8 cellular contexts compared by ENCODE assay signal in the genomic region with DNA sequence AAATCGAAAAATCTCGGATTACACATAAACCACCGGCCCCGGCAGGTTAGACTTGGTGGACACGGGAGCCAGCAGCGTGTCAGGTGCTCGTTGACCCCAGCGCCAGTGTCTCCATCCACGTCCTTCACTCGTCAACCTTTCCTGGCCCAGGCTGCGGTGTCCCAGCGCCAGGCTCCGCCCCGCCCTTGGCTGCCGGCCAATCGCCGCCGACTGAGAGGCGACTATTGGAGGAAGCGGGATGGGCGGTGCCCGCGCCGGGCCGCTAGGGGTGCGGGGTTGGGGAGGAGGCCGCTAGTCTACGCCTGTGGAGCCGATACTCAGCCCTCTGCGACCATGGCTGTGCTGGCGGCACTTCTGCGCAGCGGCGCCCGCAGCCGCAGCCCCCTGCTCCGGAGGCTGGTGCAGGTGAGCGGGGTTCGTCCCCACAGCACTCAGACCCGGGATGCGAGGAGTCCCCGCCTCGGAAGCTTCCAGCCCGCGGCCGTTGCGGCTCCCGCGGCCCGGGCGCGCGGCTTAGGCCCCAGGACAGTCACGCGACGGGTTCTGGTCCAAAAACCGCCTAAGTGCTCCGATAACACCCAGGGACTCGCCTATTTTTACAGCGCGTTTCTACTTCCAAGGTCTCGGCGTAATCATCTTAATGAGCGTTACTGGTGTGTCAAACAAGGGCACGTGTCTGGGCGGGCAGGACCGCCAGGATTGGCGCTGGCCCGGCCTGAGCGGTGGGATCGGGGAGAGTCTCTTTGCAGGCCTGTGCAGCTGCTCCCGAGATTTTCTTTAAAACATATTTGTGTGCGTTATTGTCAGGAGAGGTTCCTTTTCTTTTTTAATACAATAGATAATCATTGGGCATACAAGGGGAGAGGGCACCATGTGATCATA. TPM values are rescaled to one million over a fixed set of nuclear protein-coding genes. Genes with fewer than 3 reads are reported as not detected.
DNase-seq lines count a peak whose midpoint lies in the region; ATAC-seq, FAIRE-seq and TF ChIP-seq lines count a peak whose summit lies in the region.

Gene ACAT1 (plus strand): TSS at position 294 of the 882 bp plus-strand sequence. CDS start 40 bp downstream, at position 334.

- peak within 1 kb of the TSS; percentile 82 for H3K27ac ChIP-seq in HepG2 (ENCODE audit: extremely low read length, insufficient read depth, low read length)

- H3K36me3 ChIP-seq in HepG2 (replicated peaks in 1 of 2; ENCODE audit: control insufficient read depth in 1 of 2, insufficient read depth in 2 of 2, low read length in 2 of 2): no peaks in the 10 kb centered on the region; a peak in 1 of 5 replicates

- peaks cover 2 to 7% of the 10 kb centered on the region in 2 donors for H3K36me3 Mint-ChIP-seq in CD14-positive monocyte
- H3K36me3 Mint-ChIP-seq in dendritic cell treated with granulocyte-macrophage colony-stimulating factor and Interleukin-4, amounts not matched to agents 40 ng/mL and 50 ng/mL, for 4 days (ENCODE audit: low read depth): peaks cover 5% of the 10 kb centered on the region

- TF ChIP-seq CTCF in CD14-positive monocyte (IDR thresholded peaks at IDR 0.05) (peak; percentile 17), HepG2 (CRISPR knock-in tag; IDR thresholded peaks at IDR 0.05) (peak; percentile 45; the same call in 1 of the 2 replicates)

- H4K20me1 ChIP-seq in HepG2 (ENCODE audit: insufficient read depth, low read length): no peaks in the 10 kb centered on the region; the same call in 1 of the 2 replicates

- POLR2A ChIA-PET in HepG2 (lab: Yijun Ruan, JAX): no interaction called here

- H3K27ac Mint-ChIP-seq in CD14-positive monocyte: peak within 1 kb of the TSS in 6 of 7 donors; percentile 69 to 86 (median 78)
- H3K27ac Mint-ChIP-seq in dendritic cell treated with granulocyte-macrophage colony-stimulating factor and Interleukin-4, amounts not matched to agents 40 ng/mL and 50 ng/mL, for 4 days: peak within 1 kb of the TSS; percentile 63

- H3K4me2 ChIP-seq in HepG2 (ENCODE audit: low read depth, low read length): peak within 1 kb of the TSS; percentile 99

- CTCF ChIA-PET in HepG2 (lab: Yijun Ruan, JAX; ENCODE audit: low intra/inter-chr PET ratio, low total read pairs): no interaction called here

- no peaks in the 10 kb centered on the region for H3K9me3 ChIP-seq in HepG2 (ENCODE audit: low read length)

- peak within 1 kb of the TSS; percentile 77 to 85 (median 82) for H3K4me3 ChIP-seq in HepG2 (replicated peaks in 1 of 3; ENCODE audit: insufficient read depth in 1 of 3, low read depth in 2 of 3, low read length in 3 of 3)

- peaks cover 26% of the 10 kb centered on the region for H3K79me2 ChIP-seq in HepG2 (ENCODE audit: insufficient read depth, low read length)

- FAIRE-seq in HepG2 (lab: Jason Lieb, UNC): peak; percentile 43

- DNase-seq in CD14-positive monocyte (ENCODE audit: low spot score) (peak; percentile 94), NCI-H748 (lab: John Stamatoyannopoulos, UW; ENCODE audit: unreplicated experiment) (peak; percentile 91), HepG2 (ENCODE audit: low spot score) (peak; percentile 91)
- peak; percentile 90 to 92 for DNase-seq in activated CD4-positive, alpha-beta T cell treated with anti-CD3 and anti-CD28 coated beads, Interleukin-2, amount 50 U/mL, for 24 hours (ENCODE audit: low read depth in 1 of 2, low spot score in 1 of 2)
- peak; percentile 97 for DNase-seq in stimulated activated CD4-positive, alpha-beta T cell treated with anti-CD3 and anti-CD28 coated beads, Interleukin-4, amount 100 ng/mL, for 24 hours

- ATAC-seq in GM19351 (IDR thresholded peaks at IDR 0.05; ENCODE audit: unreplicated experiment) (peak; percentile 94), HG03521 (IDR thresholded peaks at IDR 0.05; ENCODE audit: unreplicated experiment) (peak; percentile 98), HepG2 (peak; percentile 97)

- TF ChIP-seq RAD21 in HepG2 (CRISPR knock-in tag; IDR thresholded peaks at IDR 0.05): peak; percentile 45; the same call in 1 of the 2 replicates

- H3K27me3 ChIP-seq in HepG2 (ENCODE audit: control insufficient read depth in 1 of 2, insufficient read depth in 2 of 2, low read length in 2 of 2): no peaks in the 10 kb centered on the region; a peak in 1 of 5 replicates

- TF ChIP-seq EP300 in HepG2 (IDR thresholded peaks at IDR 0.05; ENCODE audit: low read depth in 2 of 2, low read length in 2 of 2): no peak
- TF ChIP-seq EP300 in HepG2 (CRISPR knock-in tag; IDR thresholded peaks at IDR 0.05; ENCODE audit: borderline replicate concordance): no peak

- no peak within 1 kb of the TSS for H2AFZ ChIP-seq in HepG2 (ENCODE audit: low read length)

- H3K4me1 ChIP-seq in HepG2 (ENCODE audit: insufficient read depth, low read length): peaks cover 37% of the 10 kb centered on the region

- H3K4me3 Mint-ChIP-seq in CD14-positive monocyte: peak within 1 kb of the TSS; percentile 94 to 98
- H3K4me3 Mint-ChIP-seq in dendritic cell treated with granulocyte-macrophage colony-stimulating factor and Interleukin-4, amounts not matched to agents 40 ng/mL and 50 ng/mL, for 4 days: peak within 1 kb of the TSS; percentile 79

- BruUV-seq in HepG2 (replicated peaks; lab: Mats Ljungman, UMichigan): TSS peak; percentile 73

- intact Hi-C loops in CD14-positive monocyte (cut with micrococcal nuclease) (loop anchor here (2.0 to 10.0 kb wide), 4 partner anchors 103 to 543 kb away; partner anchors contain the start of genes ATM (in 1 of the 2), DDX10 (in 1 of the 2), NPAT (in 1 of the 2) and RAB39A (in 1 of the 2)), HepG2 (cut with micrococcal nuclease; ENCODE audit: unreplicated experiment) (loop anchor here (5.0 to 10.0 kb wide), 2 partner anchors 101 to 117 kb away; partner anchors contain the start of genes ATM, CUL5 and NPAT)
- intact Hi-C loops in dendritic cell treated with granulocyte-macrophage colony-stimulating factor and Interleukin-4, amounts not matched to agents 40 ng/mL and 50 ng/mL, for 4 days (cut with micrococcal nuclease): loop anchor here (5.0 to 10.0 kb wide), 3 partner anchors 103 to 541 kb away; partner anchors contain the start of genes ATM, NPAT and RAB39A

- peaks cover 0 to 1% (median 0%) of the 10 kb centered on the region in 3 donors for H3K27me3 Mint-ChIP-seq in CD14-positive monocyte (ENCODE audit: low read depth in 3 of 3)
- H3K27me3 Mint-ChIP-seq in dendritic cell treated with granulocyte-macrophage colony-stimulating factor and Interleukin-4, amounts not matched to agents 40 ng/mL and 50 ng/mL, for 4 days: no peaks in the 10 kb centered on the region

- in situ Hi-C loops in HepG2 (cut with HindIII; ENCODE audit: extremely low pct_ligation_motif_present, low pct_unique_long_range_greater_than_20kb): loop anchor here (10.0 kb wide), 1 partner anchor 533 kb away; no protein-coding TSS in a partner anchor

- H3K9me3 Mint-ChIP-seq in CD14-positive monocyte: no peaks in the 10 kb centered on the region
- H3K9me3 Mint-ChIP-seq in dendritic cell treated with granulocyte-macrophage colony-stimulating factor and Interleukin-4, amounts not matched to agents 40 ng/mL and 50 ng/mL, for 4 days: no peaks in the 10 kb centered on the region

- peaks cover 33% of the 10 kb centered on the region for H3K4me1 Mint-ChIP-seq in CD14-positive monocyte
- H3K4me1 Mint-ChIP-seq in dendritic cell treated with granulocyte-macrophage colony-stimulating factor and Interleukin-4, amounts not matched to agents 40 ng/mL and 50 ng/mL, for 4 days (ENCODE audit: low read depth): peaks cover 46% of the 10 kb centered on the region

- 1% methylated on average over 15 of the region's 73 CpGs for WGBS in HepG2 (ENCODE audit: low lambda C conversion rate)

- H3K9ac ChIP-seq in HepG2 (ENCODE audit: insufficient read depth, low read depth, low read length): peak within 1 kb of the TSS; percentile 81

- peak; percentile 89 to 95 for TF ChIP-seq POLR2A in HepG2 (IDR thresholded peaks at IDR 0.05; ENCODE audit: insufficient read depth in 1 of 2, low read depth in 2 of 2, low read length in 2 of 2)

TF ChIP-seq in HepG2, 621 proteins besides CTCF, POLR2A, EP300 and RAD21 (continues in another document):
- TF ChIP-seq ZNF329 (CRISPR knock-in tag; IDR thresholded peaks at IDR 0.05; ENCODE audit: low read depth) (no peak), ZNF253 (CRISPR knock-in tag; IDR thresholded peaks at IDR 0.05; ENCODE audit: borderline replicate concordance) (0 out of 2 replicates have a peak, but pooled peaks have one; percentile 43), SKI (IDR thresholded peaks at IDR 0.05; ENCODE audit: partially characterized antibody) (peak; percentile 10), ZNF550 (CRISPR knock-in tag; IDR thresholded peaks at IDR 0.05; ENCODE audit: borderline replicate concordance) (no peak), ARNTL (CRISPR knock-in tag; IDR thresholded peaks at IDR 0.05) (no peak; the same call in 1 of the 2 replicates), ZKSCAN5 (CRISPR knock-in tag; IDR thresholded peaks at IDR 0.05) (no peak), KDM2A (CRISPR knock-in tag; IDR thresholded peaks at IDR 0.05; ENCODE audit: borderline replicate concordance, low read depth) (peak; percentile 84)

RNA-seq across cellular contexts. Expression of gene ACAT1, which starts in this region (rescaled TPM):
- polyA plus RNA-seq in CD14-positive monocyte (10 to 100 TPM; 22.3 to 24.1 TPM), HepG2 (2011; rRNA removed) (61.1 and 103 TPM in 2 replicates)
- 165 and 181 TPM in 2 replicates for total RNA-seq in HepG2 (2016; rRNA removed; fragmentation: Illumina TruSeq; extraction: Trizol)
- 33.8 and 40.2 TPM in 2 replicates for total RNA-seq in HepG2 (2016; cell fraction: cytosol; rRNA removed; fragmentation: Illumina TruSeq; extraction: Trizol; ENCODE audit: low read depth)
- total RNA-seq in HepG2 (2016; cell fraction: insoluble cytoplasmic fraction; rRNA removed; fragmentation: Illumina TruSeq; extraction: Trizol): 169 and 171 TPM in 2 replicates
- total RNA-seq in HepG2 (2016; cell fraction: membrane; rRNA removed; fragmentation: Illumina TruSeq; extraction: Trizol): 43.6 and 52.2 TPM in 2 replicates
- total RNA-seq in HepG2 (2016; cell fraction: nucleus; rRNA removed; fragmentation: Illumina TruSeq; extraction: Trizol): 70.7 and 80.6 TPM in 2 replicates
- 54.7 and 55.0 TPM in 2 replicates for polyA plus RNA-seq in HepG2 (2011; cell fraction: cytosol; rRNA removed)
- 14.4 and 15.8 TPM in 2 replicates for polyA plus RNA-seq in HepG2 (2011; cell fraction: nucleus; rRNA removed)
- 55.5 and 70.1 TPM in 2 replicates for polyA plus RNA-seq in HepG2 (2012)
- polyA plus RNA-seq in HepG2 (2016; cell fraction: cytosol; fragmentation: Illumina TruSeq; extraction: Trizol; ENCODE audit: low read depth): 18.2 and 19.6 TPM in 2 replicates
- 149 and 162 TPM in 2 replicates for polyA plus RNA-seq in HepG2 (2016; cell fraction: insoluble cytoplasmic fraction; fragmentation: Illumina TruSeq; extraction: Trizol; ENCODE audit: low read depth)
- polyA plus RNA-seq in HepG2 (2016; cell fraction: membrane; fragmentation: Illumina TruSeq; extraction: Trizol; ENCODE audit: low read depth): 25.8 and 27.5 TPM in 2 replicates
- polyA plus RNA-seq in HepG2 (2016; cell fraction: nucleus; fragmentation: Illumina TruSeq; extraction: Trizol; ENCODE audit: insufficient read depth, low read depth): 78.0 and 80.5 TPM in 2 replicates
- polyA minus RNA-seq in HepG2 (2011; rRNA and poly(A)+ RNA removed; ENCODE audit: low replicate concordance): 45.7 and 49.8 TPM in 2 replicates
- 49.8 and 68.9 TPM in 2 replicates for polyA minus RNA-seq in HepG2 (2011; cell fraction: cytosol; rRNA and poly(A)+ RNA removed)
- polyA minus RNA-seq in HepG2 (2011; cell fraction: nucleus; rRNA and poly(A)+ RNA removed): 35.7 and 41.6 TPM in 2 replicates

Comparison
In these comparisons a context has a peak if more than half of its experiments do, and no peak if none do; other contexts are left out.
1. Peak in every context shown above with its lines: DNase-seq, ATAC-seq, H3K4me3 ChIP-seq and H3K27ac ChIP-seq.